Comparison of ENCODE assay signal across 8 cellular contexts in genomic region chr12:6943387-6943718, GRCh38. TPM values are rescaled to one million over a fixed set of nuclear protein-coding genes. Genes with fewer than 3 reads are reported as not detected.
A peak's percentile ranks its signal among the peaks of the same experiment; 100 is the strongest.
DNase-seq lines count a peak whose midpoint lies in the region; ATAC-seq and TF ChIP-seq lines count a peak whose summit lies in the region.

No MANE protein-coding gene starts in this region.

- CTCF ChIA-PET in activated CD4-positive, alpha-beta memory T cell treated with anti-CD3 and anti-CD28 coated beads, Interleukin-2, amount 10 ng/mL, durations not matched to agents 7 days and 5 days (lab: Charles Lee), result interaction anchor here (0.6 to 11.2 kb wide), 16 partner anchors 9 to 170 kb away, joined by 3 to 465 read pairs (median 10); partner anchors contain the start of genes C1R, C1RL, CDCA3 and LPCAT3

- H3K4me3 Mint-ChIP-seq in activated CD4-positive, alpha-beta memory T cell treated with anti-CD3 and anti-CD28 coated beads, Interleukin-2, amount 10 ng/mL, durations not matched to agents 7 days and 5 days, result peak overlapping the region; percentile 86

- no peak for TF ChIP-seq CTCF in lung (IDR thresholded peaks at IDR 0.05; ENCODE audit: control extremely low read depth, extremely low read depth)

- no peaks in the 10 kb centered on the region for H3K27me3 Mint-ChIP-seq in activated CD4-positive, alpha-beta memory T cell treated with anti-CD3 and anti-CD28 coated beads, Interleukin-2, amount 10 ng/mL, durations not matched to agents 7 days and 5 days

- peak; percentile 26 for ATAC-seq in GM19452 (IDR thresholded peaks at IDR 0.05; ENCODE audit: unreplicated experiment)
- ATAC-seq in HG03571 (IDR thresholded peaks at IDR 0.05; ENCODE audit: unreplicated experiment), result peak; percentile 24
- peak; percentile 42 for ATAC-seq in lung (ENCODE audit: insufficient read depth, low FRiP score)

- POLR2A ChIA-PET in activated CD4-positive, alpha-beta memory T cell treated with anti-CD3 and anti-CD28 coated beads, Interleukin-2, amount 10 ng/mL, durations not matched to agents 7 days and 5 days (lab: Charles Lee), result interaction anchor here (0.8 to 11.8 kb wide), 52 partner anchors 9 to 1017 kb away, joined by 3 to 1188 read pairs (median 6); partner anchors contain the start of genes ATN1, C1R, C1RL and CD4

- H3K27ac Mint-ChIP-seq in activated CD4-positive, alpha-beta memory T cell treated with anti-CD3 and anti-CD28 coated beads, Interleukin-2, amount 10 ng/mL, durations not matched to agents 7 days and 5 days, result peak overlapping the region; percentile 93

- H3K9me3 Mint-ChIP-seq in activated CD4-positive, alpha-beta memory T cell treated with anti-CD3 and anti-CD28 coated beads, Interleukin-2, amount 10 ng/mL, durations not matched to agents 7 days and 5 days, result no peaks in the 10 kb centered on the region

- peaks cover 36% of the 10 kb centered on the region for H3K4me1 ChIP-seq in effector memory CD4-positive, alpha-beta T cell (ENCODE audit: control insufficient read depth, insufficient read depth, low read length, poor library complexity, severe bottlenecking)
- peaks cover 0 to 12% of the 10 kb centered on the region in 2 donors for H3K4me1 ChIP-seq in lung (ENCODE audit: control insufficient read depth in 2 of 2, insufficient read depth in 2 of 2, low read length in 2 of 2)

- peaks cover 54% of the 10 kb centered on the region for H3K4me1 Mint-ChIP-seq in activated CD4-positive, alpha-beta memory T cell treated with anti-CD3 and anti-CD28 coated beads, Interleukin-2, amount 10 ng/mL, durations not matched to agents 7 days and 5 days

- H3K9me3 ChIP-seq in effector memory CD4-positive, alpha-beta T cell (ENCODE audit: control insufficient read depth, low read length), result no peaks in the 10 kb centered on the region
- H3K9me3 ChIP-seq in lung (ENCODE audit: control insufficient read depth in 2 of 2, insufficient read depth in 1 of 2, low read length in 1 of 2), result no peaks in the 10 kb centered on the region

- no peaks in the 10 kb centered on the region for H3K36me3 ChIP-seq in effector memory CD4-positive, alpha-beta T cell (ENCODE audit: control insufficient read depth, insufficient read depth, low read length)
- H3K36me3 ChIP-seq in lung (ENCODE audit: control insufficient read depth in 2 of 2, insufficient read depth in 2 of 2, low read length in 2 of 2), result peaks cover 0 to 14% of the 10 kb centered on the region in 2 donors

- WGBS in lung, 2 donors, result 1% methylated on average over 13 of the region's 13 CpGs

- H3K4me3 ChIP-seq in effector memory CD4-positive, alpha-beta T cell (ENCODE audit: insufficient read depth, low read depth, low read length, poor library complexity, severe bottlenecking), result no peak overlapping the region
- no peak overlapping the region for H3K4me3 ChIP-seq in lung

- DNase-seq in C1 segment of cervical spinal cord (lab: John Stamatoyannopoulos, UW), result peak in 13 of 14 donors; percentile 24 to 96 (median 71)
- DNase-seq in NCI-H774 (lab: John Stamatoyannopoulos, UW), result peak; percentile 90
- peak; percentile 85 for DNase-seq in activated CD4-positive, alpha-beta memory T cell treated with anti-CD3 and anti-CD28 coated beads, Interleukin-2, amount 10 ng/mL, durations not matched to agents 7 days and 5 days
- peak; percentile 71 to 78 (median 71) for DNase-seq in effector memory CD4-positive, alpha-beta T cell
- peak; percentile 87 for DNase-seq in lung (ENCODE audit: low spot score)
- DNase-seq in stimulated activated CD4-positive, alpha-beta T cell treated with anti-CD3 and anti-CD28 coated beads, TNF-alpha, amount 100 ng/mL, for 24 hours (ENCODE audit: low read depth in 3 of 3), result peak in 2 of 3 experiments; percentile 66 to 71

- H3K36me3 Mint-ChIP-seq in activated CD4-positive, alpha-beta memory T cell treated with anti-CD3 and anti-CD28 coated beads, Interleukin-2, amount 10 ng/mL, durations not matched to agents 7 days and 5 days (ENCODE audit: low read depth), result peaks cover 3% of the 10 kb centered on the region

- no peaks in the 10 kb centered on the region for H3K27me3 ChIP-seq in effector memory CD4-positive, alpha-beta T cell (replicated peaks; ENCODE audit: control insufficient read depth, insufficient read depth, low read length, poor library complexity, severe bottlenecking)
- no peaks in the 10 kb centered on the region for H3K27me3 ChIP-seq in lung (ENCODE audit: control insufficient read depth, insufficient read depth)

- H3K27ac ChIP-seq in effector memory CD4-positive, alpha-beta T cell (ENCODE audit: insufficient read depth, low read length, poor library complexity, severe bottlenecking), result peak overlapping the region; percentile 95
- H3K27ac ChIP-seq in lung (ENCODE audit: low read depth in 1 of 2, low read length in 1 of 2), result peak overlapping the region; percentile 71 to 95

RNA-seq across cellular contexts. Expression of gene RNU7-1, which starts 0.3 kb away (rescaled TPM):
- total RNA-seq in activated CD4-positive, alpha-beta memory T cell treated with anti-CD3 and anti-CD28 coated beads, Interleukin-2, amount 10 ng/mL, durations not matched to agents 7 days and 5 days, result not detected
- not detected for total RNA-seq in lung
- polyA plus RNA-seq in lung, result not detected

RNA-seq across cellular contexts. Expression of gene C12orf57, which starts 0.5 kb away (rescaled TPM):
- total RNA-seq in activated CD4-positive, alpha-beta memory T cell treated with anti-CD3 and anti-CD28 coated beads, Interleukin-2, amount 10 ng/mL, durations not matched to agents 7 days and 5 days, result 100 to 1,000 TPM; 141 TPM
- 100 to 1,000 TPM in 1 of 2 donors, 10 to 100 TPM in 1; 92.9 to 196 TPM for total RNA-seq in lung
- polyA plus RNA-seq in lung, result 100 to 1,000 TPM; 370 to 437 TPM

RNA-seq across cellular contexts. Expression of gene PTPN6, which starts 7.8 kb away (rescaled TPM):
- 100 to 1,000 TPM; 295 to 299 TPM for total RNA-seq in activated CD4-positive, alpha-beta memory T cell treated with anti-CD3 and anti-CD28 coated beads, Interleukin-2, amount 10 ng/mL, durations not matched to agents 7 days and 5 days
- 100 to 1,000 TPM in 1 of 2 donors, 10 to 100 TPM in 1; 38.2 to 140 TPM for total RNA-seq in lung
- polyA plus RNA-seq in lung, result 100 to 1,000 TPM; 201 to 222 TPM

RNA-seq across cellular contexts. Expression of gene ATN1, which starts 15.6 kb away (rescaled TPM):
- 10 to 100 TPM; 33.9 to 34.6 TPM for total RNA-seq in activated CD4-positive, alpha-beta memory T cell treated with anti-CD3 and anti-CD28 coated beads, Interleukin-2, amount 10 ng/mL, durations not matched to agents 7 days and 5 days
- total RNA-seq in lung, result 100 to 1,000 TPM in 1 of 2 donors, 10 to 100 TPM in 1; 72.1 to 113 TPM
- polyA plus RNA-seq in lung, result 10 to 100 TPM; 63.5 to 87.5 TPM

RNA-seq across cellular contexts. Expression of gene PHB2, which starts 27.1 kb away (rescaled TPM):
- total RNA-seq in activated CD4-positive, alpha-beta memory T cell treated with anti-CD3 and anti-CD28 coated beads, Interleukin-2, amount 10 ng/mL, durations not matched to agents 7 days and 5 days, result 100 to 1,000 TPM; 194 to 196 TPM
- 100 to 1,000 TPM; 103 to 154 TPM for total RNA-seq in lung
- polyA plus RNA-seq in lung, result 100 to 1,000 TPM; 129 to 149 TPM
